ENCODE assay signal across 8 cellular contexts in the genomic region with DNA sequence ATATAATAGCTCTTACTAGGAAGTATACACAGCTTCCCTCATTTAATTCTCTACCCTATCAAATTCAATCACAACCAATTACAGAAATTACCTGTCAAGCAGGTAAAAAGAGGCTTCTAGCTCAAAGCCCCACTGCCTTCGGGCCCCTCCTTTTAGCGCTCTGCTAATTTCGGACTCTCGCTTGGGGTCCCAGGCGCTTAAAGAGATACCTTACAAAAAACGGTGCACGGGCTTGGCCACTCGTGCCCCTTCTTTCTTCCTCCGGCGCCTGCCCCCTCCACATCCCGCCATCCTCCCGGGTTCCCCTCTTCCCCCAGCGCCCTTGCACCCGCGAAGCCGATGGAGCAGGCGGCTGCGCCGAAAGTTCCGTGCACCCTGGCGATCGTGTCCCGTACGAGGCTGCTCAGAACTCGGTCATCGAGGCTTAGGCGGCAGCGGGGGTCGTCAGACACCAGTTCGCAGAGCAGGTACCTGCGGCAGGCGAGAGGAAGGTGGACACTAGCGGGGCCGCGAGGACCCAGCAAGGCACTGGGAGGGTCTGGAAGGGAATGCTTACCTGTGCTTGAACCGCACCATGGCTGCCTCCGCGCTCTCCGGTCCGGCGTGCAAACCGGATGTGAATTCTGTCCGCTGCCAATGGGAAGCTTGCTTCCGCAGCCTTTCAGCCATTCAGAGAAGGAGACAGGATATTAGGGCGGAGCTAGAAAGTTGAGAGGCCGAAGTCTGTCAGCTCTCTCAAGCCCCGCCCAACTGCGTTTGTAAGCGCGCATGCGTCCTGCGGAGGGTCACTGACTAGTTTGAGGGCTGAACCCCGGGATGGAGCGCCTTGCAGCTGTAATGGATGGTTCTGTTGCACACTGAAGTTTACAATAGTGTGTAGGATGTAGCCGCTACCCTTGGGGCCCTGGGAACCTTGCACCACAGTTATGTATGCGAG. TPM values are rescaled to one million over a fixed set of nuclear protein-coding genes. Genes with fewer than 3 reads are reported as not detected.
DNase-seq lines count a peak whose midpoint lies in the region; ATAC-seq and TF ChIP-seq lines count a peak whose summit lies in the region.

A gene with protein sequence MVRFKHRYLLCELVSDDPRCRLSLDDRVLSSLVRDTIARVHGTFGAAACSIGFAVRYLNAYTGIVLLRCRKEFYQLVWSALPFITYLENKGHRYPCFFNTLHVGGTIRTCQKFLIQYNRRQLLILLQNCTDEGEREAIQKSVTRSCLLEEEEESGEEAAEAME (minus strand): TSS at position 616 of the 937 bp plus-strand sequence. CDS start 40 bp downstream, at position 576.

- H3K27ac ChIP-seq in SK-N-MC (no peak within 1 kb of the TSS), gastroesophageal sphincter (peak within 1 kb of the TSS; percentile 27 to 83 (median 75)), neutrophil (peak within 1 kb of the TSS; percentile 69), substantia nigra (ENCODE audit: low read depth, low read length, poor library complexity, severe bottlenecking) (peak within 1 kb of the TSS; percentile 75)

- peak within 1 kb of the TSS; percentile 97 for H3K4me3 Mint-ChIP-seq in HFFc6
- peak within 1 kb of the TSS; percentile 99 for H3K4me3 Mint-ChIP-seq in activated naive CD4-positive, alpha-beta T cell treated with anti-CD3 and anti-CD28 coated beads, Interleukin-2, amount 10 ng/mL, durations not matched to agents 7 days and 5 days

- H3K27ac Mint-ChIP-seq in HFFc6 = peak within 1 kb of the TSS; percentile 76
- peak within 1 kb of the TSS; percentile 89 for H3K27ac Mint-ChIP-seq in activated naive CD4-positive, alpha-beta T cell treated with anti-CD3 and anti-CD28 coated beads, Interleukin-2, amount 10 ng/mL, durations not matched to agents 7 days and 5 days

- H3K9me3 Mint-ChIP-seq in HFFc6 = no peaks in the 10 kb centered on the region
- no peaks in the 10 kb centered on the region for H3K9me3 Mint-ChIP-seq in activated naive CD4-positive, alpha-beta T cell treated with anti-CD3 and anti-CD28 coated beads, Interleukin-2, amount 10 ng/mL, durations not matched to agents 7 days and 5 days

- TF ChIP-seq CTCF in HFFc6 (IDR thresholded peaks at IDR 0.05) (no peak), NB4 (IDR thresholded peaks at IDR 0.05; ENCODE audit: low read depth, low read length) (no peak), gastroesophageal sphincter (IDR thresholded peaks at IDR 0.05) (peak in 1 of 4 experiments; percentile 21), neutrophil (IDR thresholded peaks at IDR 0.05) (peak; percentile 56)

- H3K27me3 ChIP-seq in gastroesophageal sphincter (no peaks in the 10 kb centered on the region), neutrophil (peaks cover 28% of the 10 kb centered on the region)

- WGBS in gastroesophageal sphincter (ENCODE audit: low coverage in 1 of 2), 2 donors = 0% methylated on average over 9 to 19 of the region's 56 CpGs

- TF ChIP-seq POLR2A in NB4 (IDR thresholded peaks at IDR 0.05; ENCODE audit: extremely low read depth, insufficient read length) (peak; percentile 90), gastroesophageal sphincter (IDR thresholded peaks at IDR 0.05) (peak; percentile 49 to 58)

- H3K9ac ChIP-seq in SK-N-MC (ENCODE audit: insufficient read length) = peak within 1 kb of the TSS; percentile 76

- H3K36me3 Mint-ChIP-seq in HFFc6 (ENCODE audit: low read depth) = peaks cover 8% of the 10 kb centered on the region
- peaks cover 39% of the 10 kb centered on the region for H3K36me3 Mint-ChIP-seq in activated naive CD4-positive, alpha-beta T cell treated with anti-CD3 and anti-CD28 coated beads, Interleukin-2, amount 10 ng/mL, durations not matched to agents 7 days and 5 days

- H3K27me3 Mint-ChIP-seq in HFFc6 (ENCODE audit: insufficient read depth) = peaks cover 14% of the 10 kb centered on the region
- peaks cover 33% of the 10 kb centered on the region for H3K27me3 Mint-ChIP-seq in activated naive CD4-positive, alpha-beta T cell treated with anti-CD3 and anti-CD28 coated beads, Interleukin-2, amount 10 ng/mL, durations not matched to agents 7 days and 5 days

- TF ChIP-seq EP300 in gastroesophageal sphincter (IDR thresholded peaks at IDR 0.05) = no peak

- CTCF ChIA-PET in activated naive CD4-positive, alpha-beta T cell treated with anti-CD3 and anti-CD28 coated beads, Interleukin-2, amount 10 ng/mL, durations not matched to agents 7 days and 5 days (lab: Charles Lee) = interaction anchor here (0.7 to 3.5 kb wide), 16 partner anchors 9 to 617 kb away, joined by 3 to 25 read pairs (median 5); a partner anchor contains a TSS

- H3K4me1 Mint-ChIP-seq in HFFc6 (ENCODE audit: low read depth) = peaks cover 39% of the 10 kb centered on the region
- peaks cover 49% of the 10 kb centered on the region for H3K4me1 Mint-ChIP-seq in activated naive CD4-positive, alpha-beta T cell treated with anti-CD3 and anti-CD28 coated beads, Interleukin-2, amount 10 ng/mL, durations not matched to agents 7 days and 5 days

- peak; percentile 95 for ATAC-seq in gastroesophageal sphincter

- H3K9me3 ChIP-seq in SK-N-MC (ENCODE audit: low read depth, low read length) (no peaks in the 10 kb centered on the region), gastroesophageal sphincter (no peaks in the 10 kb centered on the region), neutrophil (no peaks in the 10 kb centered on the region)

- DNase-seq in GM04503 (ENCODE audit: low read depth) (peak; percentile 87), HFFc6 (peak; percentile 98), NB4 (ENCODE audit: low read depth) (peak; percentile 99), SK-N-MC (ENCODE audit: low read depth, low spot score) (peak; percentile 83), substantia nigra (lab: John Stamatoyannopoulos, UW) (peak; percentile 75 to 98 (median 95))
- peak; percentile 97 for DNase-seq in activated naive CD4-positive, alpha-beta T cell treated with anti-CD3 and anti-CD28 coated beads, Interleukin-2, amount 10 ng/mL, durations not matched to agents 7 days and 5 days

- H3K4me3 ChIP-seq in NB4 (ENCODE audit: low read depth, low read length) (peak within 1 kb of the TSS; percentile 91), SK-N-MC (peak within 1 kb of the TSS; percentile 92), gastroesophageal sphincter (peak within 1 kb of the TSS; percentile 85 to 88), neutrophil (ENCODE audit: low read depth in 1 of 2, low read length in 1 of 2) (peak within 1 kb of the TSS; percentile 83 to 85)

- H3K4me1 ChIP-seq in gastroesophageal sphincter (peaks cover 0 to 42% (median 0%) of the 10 kb centered on the region in 3 donors), neutrophil (ENCODE audit: control insufficient read depth in 1 of 2, insufficient read depth in 1 of 2, low read depth in 1 of 2, low read length in 1 of 2) (peaks cover 33 to 36% of the 10 kb centered on the region in 2 experiments)

- H3K36me3 ChIP-seq in SK-N-MC (ENCODE audit: insufficient read depth, low read length) (peaks cover 33% of the 10 kb centered on the region), gastroesophageal sphincter (peaks cover 0 to 41% of the 10 kb centered on the region in 2 donors), neutrophil (peaks cover 40% of the 10 kb centered on the region)

RNA-seq across cellular contexts. Expression of the gene that starts here (rescaled TPM):
- 10 to 100 TPM; 56.5 to 63.4 (median 60.6) TPM for total RNA-seq in HFFc6 (2021; fragmentation: NEBNext Ultra II Directional; extraction: Animal tissue kit (Norgen Biotek cat#: 25700))
- 10 to 100 TPM; 18.2 to 42.0 (median 27.6) TPM for total RNA-seq in gastroesophageal sphincter
